In genomic region chr19:42352893-42353259, GRCh38 we compare ENCODE assay signal across 1 cellular context.
TF ChIP-seq lines count a peak whose summit lies in the region.

No MANE protein-coding gene starts in this region.

TF ChIP-seq in SK-N-SH treated with all-trans-retinoic acid at 6 μM for 48 hours, 23 proteins besides CTCF, POLR2A, EP300 and RAD21 (continued from another document):
- TF ChIP-seq CSRNP3 (CRISPR knock-in tag; IDR thresholded peaks at IDR 0.05) = no peak
- TF ChIP-seq ZNF70 (CRISPR knock-in tag; IDR thresholded peaks at IDR 0.05) = no peak
- TF ChIP-seq PATZ1 (CRISPR knock-in tag; IDR thresholded peaks at IDR 0.05; ENCODE audit: borderline replicate concordance) = no peak
- no peak for TF ChIP-seq OSR1 (CRISPR knock-in tag; IDR thresholded peaks at IDR 0.05)
- no peak for TF ChIP-seq ZFP3 (CRISPR knock-in tag; IDR thresholded peaks at IDR 0.05)
